9 cellular contexts compared by ENCODE assay signal in the genomic region with DNA sequence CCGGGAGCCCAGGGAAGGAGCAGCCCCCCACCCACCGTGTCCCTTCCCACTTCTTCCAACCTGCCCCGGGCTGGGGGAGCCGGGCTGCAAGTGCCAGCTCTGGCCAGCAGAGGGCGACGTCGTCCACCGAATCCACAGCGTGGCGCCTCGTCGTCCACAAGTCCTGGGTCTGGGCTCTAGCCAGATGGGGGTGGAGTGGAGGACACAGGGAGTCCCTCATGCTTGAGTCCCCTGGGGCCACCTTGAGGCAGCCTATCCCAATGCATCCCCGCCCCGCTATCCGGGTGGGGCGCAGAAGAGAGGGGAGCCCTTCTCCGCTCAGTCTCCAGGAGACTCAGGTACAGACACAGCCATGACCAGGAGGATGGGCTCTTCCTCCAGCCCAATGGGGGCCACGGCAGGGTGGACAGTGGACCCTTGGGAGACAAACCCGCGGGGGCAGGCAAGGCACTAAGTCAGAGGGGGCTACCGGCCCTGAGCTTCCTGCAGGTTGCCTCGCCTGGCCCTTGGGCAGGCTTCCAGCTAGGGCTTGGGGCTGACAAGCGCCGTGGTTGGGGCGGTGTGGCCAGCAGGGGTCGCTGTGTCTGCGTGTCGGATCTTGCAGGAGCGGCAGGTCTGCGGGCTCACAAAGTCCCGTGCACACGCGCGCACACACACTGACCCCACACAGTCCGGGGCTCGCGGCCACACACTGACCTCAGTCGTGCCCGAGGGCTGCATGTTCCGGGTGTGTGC. TPM values are rescaled to one million over a fixed set of nuclear protein-coding genes. Genes with fewer than 3 reads are reported as not detected.
DNase-seq lines count a peak whose midpoint lies in the region; ATAC-seq and TF ChIP-seq lines count a peak whose summit lies in the region.
"Had no signal": no experiment of that assay in that cellular context is flagged by ENCODE, and none has a peak within 500 bp of the region (broad histone marks: within the 10 kb centered on the region; RNA-seq: fewer than 3 reads in every experiment).

No MANE protein-coding gene starts in this region.

- peaks cover 49% of the 10 kb centered on the region for H3K27me3 Mint-ChIP-seq in activated T-cell treated with anti-CD3 and anti-CD28 coated beads, Interleukin-2, amount 50 U/mL, for 4 hours (ENCODE audit: low read depth)
- peaks cover 17 to 48% (median 48%) of the 10 kb centered on the region in 3 donors for H3K27me3 Mint-ChIP-seq in naive B cell

- peak overlapping the region; percentile 61 for H3K4me3 ChIP-seq in OCI-LY7 (ENCODE audit: low read depth, low read length, poor library complexity, severe bottlenecking)
- H3K4me3 ChIP-seq in esophagus squamous epithelium: peak overlapping the region; percentile 25 to 66 (median 42)

- intact Hi-C loops in OCI-LY7 (cut with micrococcal nuclease; ENCODE audit: unreplicated experiment) (loop anchor here (1.0 to 5.0 kb wide), 5 partner anchors 70 to 200 kb away; a partner anchor contains a TSS), esophagus squamous epithelium (cut with DNase I) (loop anchor here (5.0 to 10.0 kb wide), 2 partner anchors 90 to 102 kb away; a partner anchor contains a TSS)

- H3K9me3 Mint-ChIP-seq in activated T-cell treated with anti-CD3 and anti-CD28 coated beads, Interleukin-2, amount 50 U/mL, for 4 hours: no peaks in the 10 kb centered on the region
- H3K9me3 Mint-ChIP-seq in naive B cell: no peaks in the 10 kb centered on the region

- TF ChIP-seq CTCF in OCI-LY7 (conservative IDR thresholded peaks at IDR 0.05; ENCODE audit: low read length): peak; percentile 90
- peak; percentile 78 to 97 (median 94) for TF ChIP-seq CTCF in esophagus squamous epithelium (IDR thresholded peaks at IDR 0.05)

- POLR2A ChIA-PET in OCI-LY7 (lab: Charles Lee): no interaction called here

- H3K9me2 ChIP-seq in OCI-LY7 (ENCODE audit: insufficient read depth, low read length): no peaks in the 10 kb centered on the region

- H3K9me3 ChIP-seq in OCI-LY7 (ENCODE audit: low read length): no peaks in the 10 kb centered on the region
- no peaks in the 10 kb centered on the region for H3K9me3 ChIP-seq in esophagus squamous epithelium

- peaks cover 0 to 87% (median 0%) of the 10 kb centered on the region in 4 donors for H3K27me3 ChIP-seq in esophagus squamous epithelium

- H3K4me3 Mint-ChIP-seq in activated T-cell treated with anti-CD3 and anti-CD28 coated beads, Interleukin-2, amount 50 U/mL, for 4 hours: peak overlapping the region; percentile 73
- H3K4me3 Mint-ChIP-seq in naive B cell: peak overlapping the region; percentile 42 to 85 (median 77)

- DNase-seq in C1 segment of cervical spinal cord (lab: John Stamatoyannopoulos, UW) (peak; percentile 25 to 96 (median 85)), HuH-7.5 (ENCODE audit: low spot score) (peak; percentile 98), OCI-LY7 (ENCODE audit: low spot score) (peak; percentile 86), esophagus squamous epithelium (lab: John Stamatoyannopoulos, UW) (peak; percentile 18), naive B cell (peak; percentile 84)
- peak; percentile 95 for DNase-seq in activated T-cell treated with anti-CD3 and anti-CD28 coated beads, Interleukin-2, amount 50 U/mL, for 4 hours
- DNase-seq in stimulated activated CD8-positive, alpha-beta memory T cell treated with anti-CD3 and anti-CD28 coated beads, Interleukin-7, amount 100 ng/mL, for 24 hours (ENCODE audit: low read depth): peak; percentile 91

- WGBS in esophagus squamous epithelium, 2 donors: 0% methylated on average over 10 to 12 of the region's 40 CpGs

- H3K4me1 ChIP-seq in OCI-LY7 (ENCODE audit: insufficient read depth, low read length, poor library complexity, severe bottlenecking) (peaks cover 9% of the 10 kb centered on the region), esophagus squamous epithelium (peaks cover 18 to 43% (median 25%) of the 10 kb centered on the region in 3 donors)

- H3K27ac ChIP-seq in OCI-LY7 (ENCODE audit: low read depth, low read length, poor library complexity, severe bottlenecking): no peak overlapping the region
- H3K27ac ChIP-seq in esophagus squamous epithelium: peak overlapping the region in 2 of 4 donors; percentile 16 to 37

- H3K36me3 Mint-ChIP-seq in activated T-cell treated with anti-CD3 and anti-CD28 coated beads, Interleukin-2, amount 50 U/mL, for 4 hours (ENCODE audit: insufficient read depth): no peaks in the 10 kb centered on the region
- no peaks in the 10 kb centered on the region for H3K36me3 Mint-ChIP-seq in naive B cell

- no peak for TF ChIP-seq POLR2A in esophagus squamous epithelium (IDR thresholded peaks at IDR 0.05)

- BruUV-seq in OCI-LY7 (replicated peaks; lab: Mats Ljungman, UMichigan): no TSS peak

- H3K27ac Mint-ChIP-seq in naive B cell: peak overlapping the region in 1 of 6 donors; percentile 49

- H3K36me3 ChIP-seq in OCI-LY7 (ENCODE audit: insufficient read depth, low read length) (no peaks in the 10 kb centered on the region), esophagus squamous epithelium (no peaks in the 10 kb centered on the region)

- peak overlapping the region; percentile 99 for H2AFZ ChIP-seq in OCI-LY7 (ENCODE audit: low read length)

- ATAC-seq in GM19463 (IDR thresholded peaks at IDR 0.05; ENCODE audit: unreplicated experiment) (peak; percentile 71), naive B cell (ENCODE audit: low read depth in 2 of 2) (peak; percentile 85 to 87)
- peak; percentile 88 to 90 for ATAC-seq in activated T-cell treated with anti-CD3 and anti-CD28 coated beads, Interleukin-2, amount 50 U/mL, for 4 hours

- H3K4me2 ChIP-seq in OCI-LY7 (ENCODE audit: low read length): peak overlapping the region; percentile 94

- no peaks in the 10 kb centered on the region for H4K20me1 ChIP-seq in OCI-LY7 (ENCODE audit: insufficient read depth, low read length)

- CTCF ChIA-PET in OCI-LY7 (lab: Charles Lee; ENCODE audit: unreplicated experiment): interaction anchor here (0.6 to 2.2 kb wide), 6 partner anchors 24 to 187 kb away, joined by 3 to 20 read pairs (median 4); a partner anchor contains a TSS

- peaks cover 6% of the 10 kb centered on the region for H3K4me1 Mint-ChIP-seq in activated T-cell treated with anti-CD3 and anti-CD28 coated beads, Interleukin-2, amount 50 U/mL, for 4 hours (ENCODE audit: low read depth)
- peaks cover 6 to 12% (median 10%) of the 10 kb centered on the region in 3 donors for H3K4me1 Mint-ChIP-seq in naive B cell

- no peaks in the 10 kb centered on the region for H3K79me2 ChIP-seq in OCI-LY7 (ENCODE audit: insufficient read depth, low read depth, low read length)

RNA-seq across cellular contexts. Expression of a gene that starts 5.5 kb away (rescaled TPM):
- total RNA-seq in OCI-LY7 (2014; rRNA removed; shearing (Covaris generic)): not detected in 2 replicates
- total RNA-seq in OCI-LY7 (2022): not detected in 2 replicates
- total RNA-seq in activated T-cell treated with anti-CD3 and anti-CD28 coated beads, Interleukin-2, amount 50 U/mL, for 4 hours: not detected
- total RNA-seq in esophagus squamous epithelium: 10 to 100 TPM in 3 of 4 donors, 1 to 10 TPM in 1; 4.7 to 42.2 (median 18.6) TPM
- not detected for polyA plus RNA-seq in naive B cell (ENCODE audit: low read depth in 6 of 6)
- total RNA-seq: T-helper 2 cell treated with Interferon-gamma antibody and Interleukin-4, amounts not matched to agents 100 ng/mL and 5 ng/mL, for 36 hours had no signal

RNA-seq across cellular contexts. Expression of a gene that starts 5.5 kb away (rescaled TPM):
- not detected in 2 replicates for total RNA-seq in OCI-LY7 (2014; rRNA removed; shearing (Covaris generic))
- total RNA-seq in OCI-LY7 (2022): not detected in 2 replicates
- not detected for total RNA-seq in activated T-cell treated with anti-CD3 and anti-CD28 coated beads, Interleukin-2, amount 50 U/mL, for 4 hours
- not detected for total RNA-seq in esophagus squamous epithelium
- not detected for polyA plus RNA-seq in naive B cell (ENCODE audit: low read depth in 6 of 6)
- total RNA-seq: T-helper 2 cell treated with Interferon-gamma antibody and Interleukin-4, amounts not matched to agents 100 ng/mL and 5 ng/mL, for 36 hours had no signal

RNA-seq across cellular contexts. Expression of a gene that starts 16.7 kb away (rescaled TPM):
- not detected in 2 replicates for total RNA-seq in OCI-LY7 (2014; rRNA removed; shearing (Covaris generic))
- total RNA-seq in OCI-LY7 (2022) (not detected in 2 replicates), esophagus squamous epithelium (not detected)
- total RNA-seq in activated T-cell treated with anti-CD3 and anti-CD28 coated beads, Interleukin-2, amount 50 U/mL, for 4 hours: not detected
- polyA plus RNA-seq in naive B cell (ENCODE audit: low read depth in 6 of 6): not detected
- total RNA-seq: T-helper 2 cell treated with Interferon-gamma antibody and Interleukin-4, amounts not matched to agents 100 ng/mL and 5 ng/mL, for 36 hours had no signal

RNA-seq across cellular contexts. Expression of a gene that starts 58.1 kb away (rescaled TPM):
- 69.6 and 75.3 TPM in 2 replicates for total RNA-seq in OCI-LY7 (2014; rRNA removed; shearing (Covaris generic))
- total RNA-seq in OCI-LY7 (2022) (93.6 and 104 TPM in 2 replicates), esophagus squamous epithelium (10 to 100 TPM; 20.1 to 44.7 (median 33.6) TPM)
- total RNA-seq in activated T-cell treated with anti-CD3 and anti-CD28 coated beads, Interleukin-2, amount 50 U/mL, for 4 hours: 10 to 100 TPM; 22.6 to 26.0 (median 25.6) TPM
- polyA plus RNA-seq in naive B cell (ENCODE audit: low read depth in 6 of 6): 1 to 10 TPM in 5 of 6 donors, not detected in 1; 4.7 to 9.0 (median 8.7) TPM

Comparison
In these comparisons a context has a peak if more than half of its experiments do, and no peak if none do; other contexts are left out.
1. DNase-seq: peak in every context shown above with its lines; median percentile 98 in HuH-7.5; 95 in activated T-cell treated with anti-CD3 and anti-CD28 coated beads, Interleukin-2, amount 50 U/mL, for 4 hours; 91 in stimulated activated CD8-positive, alpha-beta memory T cell treated with anti-CD3 and anti-CD28 coated beads, Interleukin-7, amount 100 ng/mL, for 24 hours; 86 in OCI-LY7; 85 in C1 segment of cervical spinal cord; 84 in naive B cell; 18 in esophagus squamous epithelium.
2. RNA of a gene that starts 5.5 kb away (total RNA-seq): 4.7 to 42.2 TPM in esophagus squamous epithelium; not detected in OCI-LY7 and not detected in activated T-cell treated with anti-CD3 and anti-CD28 coated beads, Interleukin-2, amount 50 U/mL, for 4 hours; every median in the first group is over 4 times any median in the second.
3. Peak in every context shown above with its lines, with median percentiles within 50 percentile points of each other: ATAC-seq.